ENCODE assay signal across 8 cellular contexts in the genomic region with DNA sequence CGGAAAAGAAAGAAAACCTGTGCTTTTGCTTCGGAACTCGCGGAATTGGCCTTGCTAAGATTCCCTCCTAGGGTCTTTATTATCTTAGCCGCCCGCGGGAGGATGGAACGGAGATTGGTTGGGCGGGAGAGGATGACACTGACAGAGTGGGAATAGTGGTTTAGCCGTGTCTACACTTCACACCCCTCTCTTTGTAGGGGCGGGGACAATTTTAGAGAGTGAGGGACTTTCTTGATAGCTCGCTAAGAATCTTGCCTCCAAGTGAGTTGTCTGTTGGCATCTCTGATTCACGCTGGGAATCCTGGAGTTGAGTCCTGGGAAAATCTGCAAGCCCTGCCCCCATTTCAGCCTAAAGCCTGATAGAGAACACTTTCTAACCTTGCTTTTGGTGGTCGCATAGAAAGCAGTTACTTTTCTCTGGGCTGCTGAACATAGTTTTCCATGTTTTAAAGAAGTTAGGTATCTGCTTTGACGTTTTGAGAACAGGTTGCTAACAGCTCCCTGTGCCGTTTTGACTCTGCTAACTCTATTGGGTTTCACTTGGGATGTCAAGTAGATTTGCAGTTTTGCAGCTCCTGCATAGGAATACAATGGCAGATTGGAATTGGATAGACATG. TPM values are rescaled to one million over a fixed set of nuclear protein-coding genes. Genes with fewer than 3 reads are reported as not detected.
A peak's percentile ranks its signal among the peaks of the same experiment; 100 is the strongest.
DNase-seq lines count a peak whose midpoint lies in the region; ATAC-seq and TF ChIP-seq lines count a peak whose summit lies in the region.

No MANE protein-coding gene starts in this region.

- peaks cover 31% of the 10 kb centered on the region for H3K79me2 ChIP-seq in KMS-11 (ENCODE audit: insufficient read depth, low read depth)

- POLR2A ChIA-PET in activated CD8-positive, alpha-beta T cell treated with anti-CD3 and anti-CD28 coated beads, Interleukin-2, amount 10 ng/mL, durations not matched to agents 7 days and 5 days (lab: Charles Lee), result interaction anchor here (1.0 to 2.2 kb wide), 11 partner anchors 9 to 352 kb away, joined by 3 to 11 read pairs (median 8); a partner anchor contains a TSS

- peak overlapping the region; percentile 96 for H3K4me3 Mint-ChIP-seq in activated CD8-positive, alpha-beta T cell treated with anti-CD3 and anti-CD28 coated beads, Interleukin-2, amount 10 ng/mL, durations not matched to agents 7 days and 5 days
- H3K4me3 Mint-ChIP-seq in osteocyte (ENCODE audit: unreplicated experiment), result peak overlapping the region; percentile 96

- H3K36me3 Mint-ChIP-seq in activated CD8-positive, alpha-beta T cell treated with anti-CD3 and anti-CD28 coated beads, Interleukin-2, amount 10 ng/mL, durations not matched to agents 7 days and 5 days (ENCODE audit: low read depth), result peaks cover 25% of the 10 kb centered on the region
- peaks cover 20% of the 10 kb centered on the region for H3K36me3 Mint-ChIP-seq in osteocyte (ENCODE audit: unreplicated experiment)

- no peaks in the 10 kb centered on the region for H3K27me3 Mint-ChIP-seq in activated CD8-positive, alpha-beta T cell treated with anti-CD3 and anti-CD28 coated beads, Interleukin-2, amount 10 ng/mL, durations not matched to agents 7 days and 5 days (ENCODE audit: low read depth)
- H3K27me3 Mint-ChIP-seq in osteocyte (ENCODE audit: unreplicated experiment), result no peaks in the 10 kb centered on the region

- peaks cover 31% of the 10 kb centered on the region for H3K4me1 ChIP-seq in KMS-11 (ENCODE audit: low read depth, poor library complexity, severe bottlenecking)

- CTCF ChIA-PET in activated CD8-positive, alpha-beta T cell treated with anti-CD3 and anti-CD28 coated beads, Interleukin-2, amount 10 ng/mL, durations not matched to agents 7 days and 5 days (lab: Charles Lee), result interaction anchor here (0.6 to 2.0 kb wide), 11 partner anchors 8 to 344 kb away, joined by 3 to 13 read pairs (median 4); a partner anchor contains a TSS

- H3K4me3 ChIP-seq in KMS-11 (IDR thresholded peaks at IDR 0.05; ENCODE audit: insufficient read depth, low read depth, low read length), result peak overlapping the region; percentile 59
- peak overlapping the region; percentile 100 for H3K4me3 ChIP-seq in fibroblast of pulmonary artery (replicated peaks; ENCODE audit: low read depth, low read length)

- DNase-seq in activated naive CD4-positive, alpha-beta T cell treated with Interleukin-2 at 50 U/mL for 16 hours, result peak; percentile 37
- DNase-seq in activated naive CD4-positive, alpha-beta T cell treated with anti-CD3 and anti-CD28 coated beads, Interleukin-2, amount 50 U/mL, for 16 hours, result no peak
- no peak for DNase-seq in activated CD8-positive, alpha-beta T cell treated with anti-CD3 and anti-CD28 coated beads, Interleukin-2, amount 10 ng/mL, durations not matched to agents 7 days and 5 days
- DNase-seq in fibroblast of pulmonary artery (ENCODE audit: low read depth), result peak; percentile 21
- no peak for DNase-seq in osteocyte (ENCODE audit: extremely low spot score, unreplicated experiment)
- no peak for DNase-seq in NCI-H1417 treated with DMSO at 0.1 percent for 48 hours (lab: John Stamatoyannopoulos, UW)

- H3K9ac ChIP-seq in KMS-11, result peak overlapping the region; percentile 96

- peak overlapping the region; percentile 97 for H3K27ac Mint-ChIP-seq in activated CD8-positive, alpha-beta T cell treated with anti-CD3 and anti-CD28 coated beads, Interleukin-2, amount 10 ng/mL, durations not matched to agents 7 days and 5 days
- peak overlapping the region; percentile 96 for H3K27ac Mint-ChIP-seq in osteocyte (ENCODE audit: unreplicated experiment)

- peak overlapping the region; percentile 88 for H2AFZ ChIP-seq in KMS-11 (ENCODE audit: low read depth)

- peak overlapping the region; percentile 94 for H3K4me2 ChIP-seq in KMS-11

- no peaks in the 10 kb centered on the region for H4K20me1 ChIP-seq in KMS-11 (ENCODE audit: insufficient read depth)

- peak overlapping the region; percentile 88 for H3K27ac ChIP-seq in KMS-11

- ATAC-seq in activated CD8-positive, alpha-beta T cell treated with anti-CD3 and anti-CD28 coated beads, Interleukin-2, amount 10 ng/mL, durations not matched to agents 7 days and 5 days, result peak; percentile 13
- no peak for ATAC-seq in HG02642 (IDR thresholded peaks at IDR 0.05; ENCODE audit: poor library complexity, unreplicated experiment)

- H3K9me3 Mint-ChIP-seq in activated CD8-positive, alpha-beta T cell treated with anti-CD3 and anti-CD28 coated beads, Interleukin-2, amount 10 ng/mL, durations not matched to agents 7 days and 5 days (ENCODE audit: insufficient read depth), result no peaks in the 10 kb centered on the region
- H3K9me3 Mint-ChIP-seq in osteocyte (ENCODE audit: unreplicated experiment), result no peaks in the 10 kb centered on the region

- no peak for TF ChIP-seq CTCF in KMS-11 (conservative IDR thresholded peaks at IDR 0.05; ENCODE audit: low read depth, low read length)
- no peak for TF ChIP-seq CTCF in fibroblast of pulmonary artery (IDR thresholded peaks at IDR 0.05; ENCODE audit: low read length, missing control alignments)
- no peak for TF ChIP-seq CTCF in osteocyte (IDR thresholded peaks at IDR 0.05)

- H3K4me1 Mint-ChIP-seq in activated CD8-positive, alpha-beta T cell treated with anti-CD3 and anti-CD28 coated beads, Interleukin-2, amount 10 ng/mL, durations not matched to agents 7 days and 5 days (ENCODE audit: low read depth), result peaks cover 39% of the 10 kb centered on the region
- H3K4me1 Mint-ChIP-seq in osteocyte (ENCODE audit: unreplicated experiment), result peaks cover 21% of the 10 kb centered on the region

- no peaks in the 10 kb centered on the region for H3K27me3 ChIP-seq in KMS-11 (ENCODE audit: insufficient read depth, low read depth)

- peaks cover 21% of the 10 kb centered on the region for H3K36me3 ChIP-seq in KMS-11 (ENCODE audit: insufficient read depth)

RNA-seq across cellular contexts. Expression of a gene that starts 0.7 kb away (rescaled TPM):
- total RNA-seq in activated CD8-positive, alpha-beta T cell treated with anti-CD3 and anti-CD28 coated beads, Interleukin-2, amount 10 ng/mL, durations not matched to agents 7 days and 5 days, result 10 to 100 TPM; 54.0 to 55.6 TPM
- 30.1 and 32.2 TPM in 2 replicates for total RNA-seq in osteocyte

Comparison
In these comparisons a context has a peak if more than half of its experiments do, and no peak if none do; other contexts are left out.
1. DNase-seq: peak in activated naive CD4-positive, alpha-beta T cell treated with Interleukin-2 at 50 U/mL for 16 hours (single experiment) and fibroblast of pulmonary artery (single experiment); none in activated naive CD4-positive, alpha-beta T cell treated with anti-CD3 and anti-CD28 coated beads, Interleukin-2, amount 50 U/mL, for 16 hours (single experiment), activated CD8-positive, alpha-beta T cell treated with anti-CD3 and anti-CD28 coated beads, Interleukin-2, amount 10 ng/mL, durations not matched to agents 7 days and 5 days (single experiment), osteocyte (single experiment) and NCI-H1417 treated with DMSO at 0.1 percent for 48 hours (single experiment).